In the genomic region with DNA sequence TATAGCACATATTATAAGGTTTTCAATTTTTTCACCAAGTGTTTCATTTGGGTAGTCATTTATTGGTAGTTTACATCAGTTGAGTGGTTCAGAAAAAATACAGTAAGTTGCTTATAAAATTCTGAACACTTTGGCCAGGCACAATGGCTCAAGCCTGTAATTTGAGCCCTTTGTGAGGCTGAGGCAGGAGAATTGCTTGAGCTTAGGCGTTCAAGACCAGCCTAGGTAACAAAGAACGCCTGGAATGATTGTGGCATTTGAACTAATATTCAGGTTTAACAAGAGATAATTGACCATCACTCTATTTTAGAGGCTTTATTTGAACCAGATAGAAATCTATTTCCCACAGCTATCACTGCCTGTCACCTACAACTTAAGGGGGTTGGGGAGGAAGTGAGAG, we compare ENCODE assay signal across 20 cellular contexts. TPM values are rescaled to one million over a fixed set of nuclear protein-coding genes. Genes with fewer than 3 reads are reported as not detected.
DNase-seq lines count a peak whose midpoint lies in the region; ATAC-seq and TF ChIP-seq lines count a peak whose summit lies in the region.
"Had no signal": no experiment of that assay in that cellular context is flagged by ENCODE, and none has a peak within 500 bp of the region (broad histone marks: within the 10 kb centered on the region; RNA-seq: fewer than 3 reads in every experiment).

No MANE protein-coding gene starts in this region.

- H3K4me3 ChIP-seq in GM23338 (no peak overlapping the region), H7 (ENCODE audit: insufficient read depth, low read depth, low read length) (no peak overlapping the region)
- H3K4me3 ChIP-seq: body of pancreas, heart right ventricle, pancreas, skin epidermis had no signal

- peak overlapping the region; percentile 57 for H3K4me2 ChIP-seq in GM23338

- no peaks in the 10 kb centered on the region for H3K27me3 ChIP-seq in GM23338 (ENCODE audit: insufficient read depth)
- H3K27me3 ChIP-seq in H7 (ENCODE audit: control insufficient read depth, insufficient read depth, low read length), result no peaks in the 10 kb centered on the region
- H3K27me3 ChIP-seq: body of pancreas, heart right ventricle, pancreas had no signal

- H3K4me1 Mint-ChIP-seq in activated CD4-positive, alpha-beta T cell treated with anti-CD3 and anti-CD28 coated beads for 36 hours, result peaks cover 86% of the 10 kb centered on the region
- H3K4me1 Mint-ChIP-seq in GM23338, result peaks cover 54% of the 10 kb centered on the region
- H3K4me1 Mint-ChIP-seq in activated naive CD8-positive, alpha-beta T cell treated with anti-CD3 and anti-CD28 coated beads, Interleukin-2, amount 50 U/mL, for 24 hours, result peaks cover 84% of the 10 kb centered on the region
- H3K4me1 Mint-ChIP-seq in naive thymus-derived CD8-positive, alpha-beta T cell, result peaks cover 26 to 84% (median 77%) of the 10 kb centered on the region in 4 donors

- no peak overlapping the region for H3K4me3 Mint-ChIP-seq in activated CD4-positive, alpha-beta T cell treated with anti-CD3 and anti-CD28 coated beads for 36 hours
- H3K4me3 Mint-ChIP-seq in GM23338, result no peak overlapping the region; the same call in 2 of the 3 replicates
- H3K4me3 Mint-ChIP-seq in activated naive CD8-positive, alpha-beta T cell treated with anti-CD3 and anti-CD28 coated beads, Interleukin-2, amount 50 U/mL, for 24 hours, result peak overlapping the region; percentile 14
- peak overlapping the region in 3 of 10 donors; percentile 10 to 33 (median 14) for H3K4me3 Mint-ChIP-seq in naive thymus-derived CD8-positive, alpha-beta T cell

- intact Hi-C loops in activated CD4-positive, alpha-beta T cell treated with anti-CD3 and anti-CD28 coated beads for 36 hours (cut with DNase I, micrococcal nuclease), result loop anchor here in 1 of 2 experiments (2.0 kb wide), 1 partner anchor 19 kb away; no protein-coding TSS in a partner anchor

- POLR2A ChIA-PET in activated CD4-positive, alpha-beta T cell treated with anti-CD3 and anti-CD28 coated beads for 36 hours (lab: Charles Lee), result no interaction called here
- POLR2A ChIA-PET in naive thymus-derived CD8-positive, alpha-beta T cell (lab: Charles Lee), result interaction anchor here (0.7 kb wide), 1 partner anchor 45 kb away, joined by 3 read pairs; no protein-coding TSS in a partner anchor

- no peak overlapping the region for H2AFZ ChIP-seq in GM23338

- H3K27me3 Mint-ChIP-seq in activated CD4-positive, alpha-beta T cell treated with anti-CD3 and anti-CD28 coated beads for 36 hours, result no peaks in the 10 kb centered on the region
- H3K27me3 Mint-ChIP-seq in GM23338 (ENCODE audit: insufficient read depth, low read depth, poor library complexity), result peaks cover 2% of the 10 kb centered on the region
- no peaks in the 10 kb centered on the region for H3K27me3 Mint-ChIP-seq in activated naive CD8-positive, alpha-beta T cell treated with anti-CD3 and anti-CD28 coated beads, Interleukin-2, amount 50 U/mL, for 24 hours
- no peaks in the 10 kb centered on the region for H3K27me3 Mint-ChIP-seq in naive thymus-derived CD8-positive, alpha-beta T cell
- H3K27me3 Mint-ChIP-seq: activated CD8-positive, alpha-beta T cell treated with anti-CD3 and anti-CD28 coated beads for 36 hours had no signal

- CTCF ChIA-PET in activated CD4-positive, alpha-beta T cell treated with anti-CD3 and anti-CD28 coated beads for 36 hours (lab: Charles Lee), result interaction anchor here (0.6 to 5.8 kb wide), 5 partner anchors 11 to 119 kb away, joined by 3 to 14 read pairs (median 4); no protein-coding TSS in a partner anchor

- no peaks in the 10 kb centered on the region for H3F3A ChIP-seq in GM23338 (replicated peaks; ENCODE audit: low read depth)

- peaks cover 100% of the 10 kb centered on the region for H3K79me2 ChIP-seq in GM23338 (replicated peaks; ENCODE audit: insufficient read depth)

- H3K9me3 Mint-ChIP-seq in activated CD4-positive, alpha-beta T cell treated with anti-CD3 and anti-CD28 coated beads for 36 hours (ENCODE audit: low read depth), result no peaks in the 10 kb centered on the region
- H3K9me3 Mint-ChIP-seq in GM23338, result no peaks in the 10 kb centered on the region
- no peaks in the 10 kb centered on the region for H3K9me3 Mint-ChIP-seq in activated naive CD8-positive, alpha-beta T cell treated with anti-CD3 and anti-CD28 coated beads, Interleukin-2, amount 50 U/mL, for 24 hours
- H3K9me3 Mint-ChIP-seq in naive thymus-derived CD8-positive, alpha-beta T cell, result no peaks in the 10 kb centered on the region
- H3K9me3 Mint-ChIP-seq: activated CD8-positive, alpha-beta T cell treated with anti-CD3 and anti-CD28 coated beads for 36 hours; stimulated activated effector memory CD8-positive, alpha-beta T cell treated with anti-CD3 and anti-CD28 coated beads, Interleukin-12 subunit alpha, Interleukin-12 subunit beta, amount 100 ng/mL, for 72 hours had no signal

- peak overlapping the region; percentile 19 for H3K27ac Mint-ChIP-seq in activated CD4-positive, alpha-beta T cell treated with anti-CD3 and anti-CD28 coated beads for 36 hours
- no peak overlapping the region for H3K27ac Mint-ChIP-seq in GM23338
- peak overlapping the region; percentile 42 for H3K27ac Mint-ChIP-seq in activated naive CD8-positive, alpha-beta T cell treated with anti-CD3 and anti-CD28 coated beads, Interleukin-2, amount 50 U/mL, for 24 hours
- peak overlapping the region in 8 of 10 donors; percentile 4 to 83 (median 60) for H3K27ac Mint-ChIP-seq in naive thymus-derived CD8-positive, alpha-beta T cell

- H3K27ac ChIP-seq in GM23338 (ENCODE audit: low read depth), result no peak overlapping the region
- H3K27ac ChIP-seq: body of pancreas, pancreas had no signal

- no peak for DNase-seq in activated CD4-positive, alpha-beta T cell treated with anti-CD3 and anti-CD28 coated beads for 36 hours
- no peak for DNase-seq in activated CD4-positive, alpha-beta T cell treated with anti-CD3 and anti-CD28 coated beads for 48 hours
- peak; percentile 47 for DNase-seq in GM23338 (ENCODE audit: low spot score)
- no peak for DNase-seq in activated naive CD8-positive, alpha-beta T cell treated with anti-CD3 and anti-CD28 coated beads, Interleukin-2, amount 50 U/mL, for 24 hours
- DNase-seq in naive thymus-derived CD8-positive, alpha-beta T cell, result no peak
- DNase-seq in H7, result no peak
- no peak for DNase-seq in AG20443 (ENCODE audit: low spot score)
- DNase-seq in NCI-H2171 treated with DMSO at 0.1 percent for 48 hours (lab: John Stamatoyannopoulos, UW), result no peak
- DNase-seq: activated CD8-positive, alpha-beta T cell treated with anti-CD3 and anti-CD28 coated beads for 36 hours; activated gamma-delta T cell; body of pancreas; COR-L47; heart right ventricle; IMR-90; kidney; NCI-H1092; pancreas had no signal

- no peak for TF ChIP-seq CTCF in GM23338 (conservative IDR thresholded peaks at IDR 0.05; ENCODE audit: low read depth in 2 of 2)

- no peak for ATAC-seq in activated CD4-positive, alpha-beta T cell treated with anti-CD3 and anti-CD28 coated beads for 36 hours
- peak; percentile 56 for ATAC-seq in GM23338
- no peak for ATAC-seq in activated naive CD8-positive, alpha-beta T cell treated with anti-CD3 and anti-CD28 coated beads, Interleukin-2, amount 50 U/mL, for 24 hours
- ATAC-seq in naive thymus-derived CD8-positive, alpha-beta T cell, result no peak
- ATAC-seq: activated CD8-positive, alpha-beta T cell treated with anti-CD3 and anti-CD28 coated beads for 36 hours; body of pancreas; HCT116; heart right ventricle; pancreas; stimulated activated effector memory CD8-positive, alpha-beta T cell treated with anti-CD3 and anti-CD28 coated beads, Interleukin-12 subunit alpha, Interleukin-12 subunit beta, amount 100 ng/mL, for 72 hours had no signal

- H3K36me3 Mint-ChIP-seq in activated CD4-positive, alpha-beta T cell treated with anti-CD3 and anti-CD28 coated beads for 36 hours (ENCODE audit: low read depth), result peaks cover 31% of the 10 kb centered on the region
- H3K36me3 Mint-ChIP-seq in GM23338 (ENCODE audit: low read depth), result peaks cover 26% of the 10 kb centered on the region
- H3K36me3 Mint-ChIP-seq in activated naive CD8-positive, alpha-beta T cell treated with anti-CD3 and anti-CD28 coated beads, Interleukin-2, amount 50 U/mL, for 24 hours (ENCODE audit: low read depth), result peaks cover 26% of the 10 kb centered on the region
- peaks cover 0 to 23% (median 8%) of the 10 kb centered on the region in 3 donors for H3K36me3 Mint-ChIP-seq in naive thymus-derived CD8-positive, alpha-beta T cell

- H4K20me1 ChIP-seq in GM23338 (replicated peaks; ENCODE audit: insufficient read depth), result peaks cover 65% of the 10 kb centered on the region

- H3K36me3 ChIP-seq in GM23338 (ENCODE audit: insufficient read depth), result peaks cover 17% of the 10 kb centered on the region
- H3K36me3 ChIP-seq in H7 (replicated peaks; ENCODE audit: control insufficient read depth, insufficient read depth, low read length), result peaks cover 6% of the 10 kb centered on the region
- H3K36me3 ChIP-seq: pancreas had no signal

- peaks cover 70% of the 10 kb centered on the region for H3K4me1 ChIP-seq in GM23338 (ENCODE audit: insufficient read depth)

- no peaks in the 10 kb centered on the region for H3K9me2 ChIP-seq in GM23338 (ENCODE audit: insufficient read depth)

TF ChIP-seq in GM23338, 12 proteins besides CTCF, POLR2A, EP300 and RAD21:
- TF ChIP-seq POLR2AphosphoS5 (IDR thresholded peaks at IDR 0.05; ENCODE audit: low read depth) (no peak), ZNF114 (CRISPR knock-in tag; IDR thresholded peaks at IDR 0.05) (no peak), CREB1 (CRISPR knock-in tag; IDR thresholded peaks at IDR 0.05; ENCODE audit: low read depth) (no peak)

RNA-seq across cellular contexts. Expression of gene HIF1A, which starts 22.7 kb away (rescaled TPM):
- total RNA-seq in activated CD4-positive, alpha-beta T cell treated with anti-CD3 and anti-CD28 coated beads for 36 hours, result 100 to 1,000 TPM; 196 to 329 TPM
- total RNA-seq in GM23338 (2014; rRNA removed; shearing (Covaris generic)), result 242 and 253 TPM in 2 replicates
- 109 and 113 TPM in 2 replicates for polyA plus RNA-seq in GM23338 (2016; fragmentation: Nextera tagmentation; extraction: Ambion mirVana)
- total RNA-seq in naive thymus-derived CD8-positive, alpha-beta T cell, result 10 to 100 TPM; 91.4 to 97.5 TPM
- 10 to 100 TPM; 51.7 to 63.5 (median 54.4) TPM for polyA plus RNA-seq in naive thymus-derived CD8-positive, alpha-beta T cell
- total RNA-seq in H7 (2014; rRNA removed; shearing (Covaris generic)), result 181 and 199 TPM in 2 replicates

RNA-seq across cellular contexts. Expression of gene SNAPC1, which starts 44.2 kb away (rescaled TPM):
- 10 to 100 TPM; 10.5 to 11.2 TPM for total RNA-seq in activated CD4-positive, alpha-beta T cell treated with anti-CD3 and anti-CD28 coated beads for 36 hours
- total RNA-seq in GM23338 (2014; rRNA removed; shearing (Covaris generic)), result 14.8 and 19.5 TPM in 2 replicates
- polyA plus RNA-seq in GM23338 (2016; fragmentation: Nextera tagmentation; extraction: Ambion mirVana), result 28.8 and 33.4 TPM in 2 replicates
- 1 to 10 TPM; 4.0 to 4.7 TPM for total RNA-seq in naive thymus-derived CD8-positive, alpha-beta T cell
- 1 to 10 TPM; 4.1 to 5.6 (median 4.8) TPM for polyA plus RNA-seq in naive thymus-derived CD8-positive, alpha-beta T cell
- 11.6 and 16.7 TPM in 2 replicates for total RNA-seq in H7 (2014; rRNA removed; shearing (Covaris generic))
